ENCODE assay signal across 21 cellular contexts in the genomic region with DNA sequence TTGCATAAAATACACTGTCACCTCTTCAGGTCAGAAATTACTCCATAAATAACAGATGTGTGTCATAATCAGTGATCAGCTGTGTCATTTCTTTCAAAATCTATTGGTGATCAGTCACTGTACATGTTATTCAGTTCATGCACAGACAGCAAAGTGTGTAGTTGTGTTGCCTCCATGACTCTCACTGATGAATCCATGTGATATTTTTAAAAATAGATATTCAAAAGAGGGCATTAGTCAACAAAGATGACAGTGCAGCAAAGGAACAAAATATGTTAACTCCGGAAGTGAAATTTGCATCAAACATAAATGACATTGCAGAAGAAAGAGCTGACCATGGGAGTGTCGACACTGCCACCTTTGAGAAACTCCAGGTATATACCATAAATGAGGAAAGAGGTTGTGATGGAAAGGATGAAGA. TPM values are rescaled to one million over a fixed set of nuclear protein-coding genes. Genes with fewer than 3 reads are reported as not detected.
"Had no signal": no experiment of that assay in that cellular context is flagged by ENCODE, and none has a peak within 500 bp of the region (broad histone marks: within the 10 kb centered on the region; RNA-seq: fewer than 3 reads in every experiment).

No MANE protein-coding gene starts in this region.

- H3K9me3 ChIP-seq: ascending aorta, breast epithelium, gastrocnemius medialis, ovary, upper lobe of left lung had no signal

- ATAC-seq: activated CD8-positive, alpha-beta memory T cell treated with anti-CD3 and anti-CD28 coated beads, Interleukin-2, amount 10 ng/mL, durations not matched to agents 7 days and 5 days; gastrocnemius medialis; heart right ventricle; sciatic nerve; stimulated activated naive CD8-positive, alpha-beta T cell treated with anti-CD3 and anti-CD28 coated beads, Interleukin-15, amount 100 ng/mL, for 72 hours had no signal

- H3K27ac ChIP-seq: ascending aorta, breast epithelium, gastrocnemius medialis, heart right ventricle, ovary, VCaP had no signal

- H3K4me3 ChIP-seq: ascending aorta, breast epithelium, gastrocnemius medialis, heart right ventricle, lung, ovary, upper lobe of left lung had no signal

- H3K4me1 ChIP-seq: ascending aorta, breast epithelium, gastrocnemius medialis, upper lobe of left lung had no signal

- H3K36me3 ChIP-seq: breast epithelium, gastrocnemius medialis, heart right ventricle, ovary had no signal

- H3K27me3 ChIP-seq: ascending aorta, breast epithelium, gastrocnemius medialis, heart right ventricle, ovary, upper lobe of left lung had no signal

- DNase-seq: activated CD4-positive, alpha-beta memory T cell treated with anti-CD3 and anti-CD28 coated beads for 36 hours; activated CD4-positive, alpha-beta T cell treated with anti-CD3 and anti-CD28 coated beads for 1 hour; activated CD8-positive, alpha-beta memory T cell treated with anti-CD3 and anti-CD28 coated beads, Interleukin-2, amount 10 ng/mL, durations not matched to agents 7 days and 5 days; activated naive CD4-positive, alpha-beta T cell treated with anti-CD3 and anti-CD28 coated beads, Interleukin-2, amount 10 ng/mL, durations not matched to agents 7 days and 5 days; activated T-cell treated with anti-CD3 and anti-CD28 coated beads, Interleukin-2, amount 50 U/mL, for 1 hour; endodermal cell; gastrocnemius medialis; heart right ventricle; ovary; stimulated activated naive CD8-positive, alpha-beta T cell treated with anti-CD3 and anti-CD28 coated beads, Interleukin-15, amount 100 ng/mL, for 72 hours; upper lobe of left lung had no signal

RNA-seq across cellular contexts. Expression of a gene that starts 56.4 kb away (rescaled TPM):
- total RNA-seq: ascending aorta, breast epithelium, dermis microvascular lymphatic vessel endothelial cell, epithelial cell of proximal tubule, heart right ventricle, mesothelial cell of epicardium, myocyte, temporal lobe had no signal
- polyA plus RNA-seq: heart right ventricle, ovary had no signal
